17 cellular contexts compared by ENCODE assay signal in genomic region chr4:95156452-95156765, GRCh38.
A peak's percentile ranks its signal among the peaks of the same experiment; 100 is the strongest.
DNase-seq lines count a peak whose midpoint lies in the region; ATAC-seq and TF ChIP-seq lines count a peak whose summit lies in the region.
"Had no signal": no experiment of that assay in that cellular context is flagged by ENCODE, and none has a peak within 500 bp of the region (broad histone marks: within the 10 kb centered on the region; RNA-seq: fewer than 3 reads in every experiment).

No MANE protein-coding gene starts in this region.

- H3K27me3 Mint-ChIP-seq in activated CD4-positive, alpha-beta memory T cell treated with anti-CD3 and anti-CD28 coated beads, Interleukin-2, amount 10 ng/mL, durations not matched to agents 7 days and 5 days = peaks cover 40% of the 10 kb centered on the region
- H3K27me3 Mint-ChIP-seq in activated CD4-positive, alpha-beta memory T cell treated with anti-CD3 and anti-CD28 coated beads for 36 hours = no peaks in the 10 kb centered on the region
- peaks cover 10% of the 10 kb centered on the region for H3K27me3 Mint-ChIP-seq in central memory CD8-positive, alpha-beta T cell

- H3K4me1 Mint-ChIP-seq in activated CD4-positive, alpha-beta memory T cell treated with anti-CD3 and anti-CD28 coated beads, Interleukin-2, amount 10 ng/mL, durations not matched to agents 7 days and 5 days = peaks cover 10% of the 10 kb centered on the region
- peaks cover 14% of the 10 kb centered on the region for H3K4me1 Mint-ChIP-seq in activated CD4-positive, alpha-beta memory T cell treated with anti-CD3 and anti-CD28 coated beads for 36 hours (ENCODE audit: low read depth)
- H3K4me1 Mint-ChIP-seq in central memory CD8-positive, alpha-beta T cell = peaks cover 15% of the 10 kb centered on the region

- H4K20me1 ChIP-seq in osteoblast (ENCODE audit: insufficient read depth, low read length) = no peaks in the 10 kb centered on the region

- H3K4me3 ChIP-seq in osteoblast (ENCODE audit: insufficient read depth, low read length) = no peak overlapping the region
- H3K4me3 ChIP-seq: A549, adrenal gland, left ventricle myocardium inferior, vagina had no signal

- H3K4me1 ChIP-seq in osteoblast (ENCODE audit: insufficient read depth, low read length) = peaks cover 4% of the 10 kb centered on the region
- H3K4me1 ChIP-seq: A549, adrenal gland, left ventricle myocardium inferior, vagina had no signal

- H3K27ac ChIP-seq in osteoblast (ENCODE audit: low read depth, low read length) = no peak overlapping the region
- H3K27ac ChIP-seq: A549, adrenal gland, foreskin keratinocyte, left ventricle myocardium inferior, vagina had no signal

- DNase-seq in activated CD4-positive, alpha-beta memory T cell treated with anti-CD3 and anti-CD28 coated beads, Interleukin-2, amount 10 ng/mL, durations not matched to agents 7 days and 5 days = no peak
- no peak for DNase-seq in activated CD4-positive, alpha-beta memory T cell treated with anti-CD3 and anti-CD28 coated beads for 36 hours
- DNase-seq in central memory CD8-positive, alpha-beta T cell (ENCODE audit: low spot score in 2 of 2) = no peak
- DNase-seq in osteoblast (ENCODE audit: insufficient read length, low spot score, missing footprints) = no peak
- DNase-seq in cerebellar nuclear complex (lab: John Stamatoyannopoulos, UW) = no peak
- no peak for DNase-seq in hepatic stellate cell (ENCODE audit: low spot score)
- DNase-seq: activated CD4-positive, alpha-beta T cell treated with anti-CD3 and anti-CD28 coated beads for 4 hours; activated T-cell treated with anti-CD3 and anti-CD28 coated beads, Interleukin-2, amount 50 U/mL, for 4 hours; adrenal gland; left ventricle myocardium inferior; NCI-H1417 treated with DMSO at 0.1 percent for 48 hours had no signal

- H3K9me3 ChIP-seq in osteoblast (ENCODE audit: low read depth, low read length) = no peaks in the 10 kb centered on the region
- H3K9me3 ChIP-seq: A549, adrenal gland, left ventricle myocardium inferior, vagina had no signal

- no peaks in the 10 kb centered on the region for H3K79me2 ChIP-seq in osteoblast (ENCODE audit: insufficient read depth, low read length)

- POLR2A ChIA-PET in activated CD4-positive, alpha-beta memory T cell treated with anti-CD3 and anti-CD28 coated beads, Interleukin-2, amount 10 ng/mL, durations not matched to agents 7 days and 5 days (lab: Charles Lee) = no interaction called here
- POLR2A ChIA-PET in activated CD4-positive, alpha-beta memory T cell treated with anti-CD3 and anti-CD28 coated beads for 36 hours (lab: Charles Lee) = interaction anchor here (0.6 kb wide), 1 partner anchor 93 kb away, joined by 3 read pairs; no protein-coding TSS in a partner anchor

- H3K36me3 Mint-ChIP-seq in activated CD4-positive, alpha-beta memory T cell treated with anti-CD3 and anti-CD28 coated beads, Interleukin-2, amount 10 ng/mL, durations not matched to agents 7 days and 5 days (ENCODE audit: low read depth) = no peaks in the 10 kb centered on the region
- no peaks in the 10 kb centered on the region for H3K36me3 Mint-ChIP-seq in activated CD4-positive, alpha-beta memory T cell treated with anti-CD3 and anti-CD28 coated beads for 36 hours
- H3K36me3 Mint-ChIP-seq in central memory CD8-positive, alpha-beta T cell (ENCODE audit: insufficient read depth) = no peaks in the 10 kb centered on the region

- no peak for TF ChIP-seq CTCF in osteoblast (IDR thresholded peaks at IDR 0.05; ENCODE audit: extremely low read depth, low read depth, low read length)

- no peaks in the 10 kb centered on the region for H3K9me3 Mint-ChIP-seq in activated CD4-positive, alpha-beta memory T cell treated with anti-CD3 and anti-CD28 coated beads, Interleukin-2, amount 10 ng/mL, durations not matched to agents 7 days and 5 days
- no peaks in the 10 kb centered on the region for H3K9me3 Mint-ChIP-seq in activated CD4-positive, alpha-beta memory T cell treated with anti-CD3 and anti-CD28 coated beads for 36 hours
- no peaks in the 10 kb centered on the region for H3K9me3 Mint-ChIP-seq in central memory CD8-positive, alpha-beta T cell
- H3K9me3 Mint-ChIP-seq: activated T-cell treated with anti-CD3 and anti-CD28 coated beads, Interleukin-2, amount 50 U/mL, for 4 hours; stimulated activated naive CD8-positive, alpha-beta T cell treated with anti-CD3 and anti-CD28 coated beads, Interleukin-15, amount 100 ng/mL, for 72 hours had no signal

- ATAC-seq in HG02852 (IDR thresholded peaks at IDR 0.05; ENCODE audit: unreplicated experiment) (peak; percentile 24), GM19463 (IDR thresholded peaks at IDR 0.05; ENCODE audit: unreplicated experiment) (no peak)
- no peak for ATAC-seq in central memory CD8-positive, alpha-beta T cell (replicated peaks; ENCODE audit: extremely low read depth, poor library complexity, severe bottlenecking)
- ATAC-seq: A549; activated T-cell treated with anti-CD3 and anti-CD28 coated beads, Interleukin-2, amount 50 U/mL, for 4 hours had no signal

- intact Hi-C loops in activated CD4-positive, alpha-beta memory T cell treated with anti-CD3 and anti-CD28 coated beads for 36 hours (cut with micrococcal nuclease) = loop anchor here (5.0 kb wide), 2 partner anchors 351 to 1196 kb away; no protein-coding TSS in a partner anchor

- no peaks in the 10 kb centered on the region for H3K36me3 ChIP-seq in osteoblast (ENCODE audit: insufficient read depth, low read length)
- H3K36me3 ChIP-seq: adrenal gland, left ventricle myocardium inferior, vagina had no signal

- peak overlapping the region; percentile 37 for H3K27ac Mint-ChIP-seq in activated CD4-positive, alpha-beta memory T cell treated with anti-CD3 and anti-CD28 coated beads, Interleukin-2, amount 10 ng/mL, durations not matched to agents 7 days and 5 days
- H3K27ac Mint-ChIP-seq in activated CD4-positive, alpha-beta memory T cell treated with anti-CD3 and anti-CD28 coated beads for 36 hours = no peak overlapping the region
- H3K27ac Mint-ChIP-seq in central memory CD8-positive, alpha-beta T cell (ENCODE audit: low read depth) = peak overlapping the region; percentile 14

- CTCF ChIA-PET in activated CD4-positive, alpha-beta memory T cell treated with anti-CD3 and anti-CD28 coated beads, Interleukin-2, amount 10 ng/mL, durations not matched to agents 7 days and 5 days (lab: Charles Lee) = interaction anchor here (0.7 to 1.2 kb wide), 9 partner anchors 8 to 1202 kb away, joined by 3 to 4 read pairs (median 3); no protein-coding TSS in a partner anchor
- CTCF ChIA-PET in activated CD4-positive, alpha-beta memory T cell treated with anti-CD3 and anti-CD28 coated beads for 36 hours (lab: Charles Lee) = interaction anchor here (0.6 to 1.2 kb wide), 8 partner anchors 8 to 1352 kb away, joined by 3 to 4 read pairs (median 3); no protein-coding TSS in a partner anchor

- H3K27me3 ChIP-seq in osteoblast (ENCODE audit: insufficient read depth, low read length) = no peaks in the 10 kb centered on the region
- H3K27me3 ChIP-seq: adrenal gland, vagina had no signal

- peak overlapping the region; percentile 45 for H3K4me2 ChIP-seq in osteoblast (ENCODE audit: insufficient read depth, low read length)
- H3K4me2 ChIP-seq: A549 had no signal

- H3K4me3 Mint-ChIP-seq in activated CD4-positive, alpha-beta memory T cell treated with anti-CD3 and anti-CD28 coated beads, Interleukin-2, amount 10 ng/mL, durations not matched to agents 7 days and 5 days = no peak overlapping the region
- no peak overlapping the region for H3K4me3 Mint-ChIP-seq in activated CD4-positive, alpha-beta memory T cell treated with anti-CD3 and anti-CD28 coated beads for 36 hours
- no peak overlapping the region for H3K4me3 Mint-ChIP-seq in central memory CD8-positive, alpha-beta T cell

- H2AFZ ChIP-seq in osteoblast (ENCODE audit: low read length) = no peak overlapping the region
